Comparison of ENCODE assay signal across 8 cellular contexts in the genomic region with DNA sequence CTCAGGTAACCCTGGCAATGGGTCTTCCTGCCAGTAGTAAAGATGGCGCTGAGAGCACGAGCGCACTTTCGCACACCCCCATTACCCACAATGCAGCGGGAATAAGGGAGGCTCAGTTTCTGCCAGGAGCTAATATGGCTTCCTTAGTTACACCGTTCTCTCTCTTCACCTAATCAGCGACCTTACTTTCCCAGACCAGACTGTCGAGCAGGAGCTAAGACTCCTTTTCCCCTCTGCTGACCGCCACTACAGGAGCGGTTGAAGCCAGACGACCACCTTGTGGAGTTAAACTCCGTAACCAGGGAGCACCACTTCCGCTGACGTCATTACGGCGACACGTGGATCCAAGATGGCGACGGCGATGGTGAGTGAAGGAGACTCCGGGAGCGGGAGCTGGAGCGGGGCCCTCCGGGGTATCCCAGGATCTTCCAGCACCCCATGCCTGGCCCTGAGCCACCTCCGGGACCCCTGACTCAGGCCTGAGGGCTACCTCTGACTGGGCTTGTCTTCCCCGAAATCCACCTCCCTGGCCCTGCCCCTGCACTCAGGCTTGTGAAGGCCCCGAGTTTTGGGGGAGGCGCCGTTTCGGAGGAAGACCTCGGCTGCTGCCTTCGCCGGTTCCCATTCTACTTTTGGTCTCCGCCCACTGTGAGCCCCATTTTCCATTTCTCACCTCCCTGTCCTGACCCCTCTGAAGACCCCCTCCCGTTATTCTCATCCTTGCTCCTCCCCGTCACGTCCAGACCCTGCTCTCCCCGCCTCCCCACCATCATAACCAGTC. TPM values are rescaled to one million over a fixed set of nuclear protein-coding genes. Genes with fewer than 3 reads are reported as not detected.
DNase-seq lines count a peak whose midpoint lies in the region; ATAC-seq and TF ChIP-seq lines count a peak whose summit lies in the region.

A gene with protein sequence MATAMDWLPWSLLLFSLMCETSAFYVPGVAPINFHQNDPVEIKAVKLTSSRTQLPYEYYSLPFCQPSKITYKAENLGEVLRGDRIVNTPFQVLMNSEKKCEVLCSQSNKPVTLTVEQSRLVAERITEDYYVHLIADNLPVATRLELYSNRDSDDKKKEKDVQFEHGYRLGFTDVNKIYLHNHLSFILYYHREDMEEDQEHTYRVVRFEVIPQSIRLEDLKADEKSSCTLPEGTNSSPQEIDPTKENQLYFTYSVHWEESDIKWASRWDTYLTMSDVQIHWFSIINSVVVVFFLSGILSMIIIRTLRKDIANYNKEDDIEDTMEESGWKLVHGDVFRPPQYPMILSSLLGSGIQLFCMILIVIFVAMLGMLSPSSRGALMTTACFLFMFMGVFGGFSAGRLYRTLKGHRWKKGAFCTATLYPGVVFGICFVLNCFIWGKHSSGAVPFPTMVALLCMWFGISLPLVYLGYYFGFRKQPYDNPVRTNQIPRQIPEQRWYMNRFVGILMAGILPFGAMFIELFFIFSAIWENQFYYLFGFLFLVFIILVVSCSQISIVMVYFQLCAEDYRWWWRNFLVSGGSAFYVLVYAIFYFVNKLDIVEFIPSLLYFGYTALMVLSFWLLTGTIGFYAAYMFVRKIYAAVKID (plus strand): TSS at position 323 of the 781 bp plus-strand sequence. CDS start 27 bp downstream, at position 350.

- in situ Hi-C loops in GM18951 (cut with MboI; ENCODE audit: low sequenced_read_pairs, unreplicated experiment) = no loop called here

- H3K4me1 ChIP-seq in spleen = peaks cover 14 to 53% (median 43%) of the 10 kb centered on the region in 6 donors

- H3K4me3 ChIP-seq in spleen = peak within 1 kb of the TSS; percentile 87 to 98 (median 94)

- ATAC-seq in HG03196 (IDR thresholded peaks at IDR 0.05; ENCODE audit: unreplicated experiment) = peak; percentile 73

- peak within 1 kb of the TSS; percentile 94 to 100 (median 99) for H3K27ac ChIP-seq in spleen

- no peak for TF ChIP-seq CTCF in spleen (IDR thresholded peaks at IDR 0.05 in 8 of 11, conservative IDR thresholded peaks at IDR 0.05 in 3 of 11)

- H3K36me3 ChIP-seq in spleen = peaks cover 0 to 3% (median 0%) of the 10 kb centered on the region in 6 donors

- DNase-seq in AG08395 (ENCODE audit: low spot score) (peak; percentile 94), NCI-H345 (lab: John Stamatoyannopoulos, UW) (peak; percentile 98), inferior parietal cortex (ENCODE audit: extremely low spot score) (peak; percentile 97), spleen (peak; percentile 95)
- peak; percentile 78 to 84 (median 80) for DNase-seq in activated CD4-positive, CD25-positive, alpha-beta regulatory T cell (lab: John Stamatoyannopoulos, UW)
- peak; percentile 91 for DNase-seq in central memory CD4-positive, alpha-beta T cell

- peak; percentile 86 for TF ChIP-seq POLR2A in GM18951 (IDR thresholded peaks at IDR 0.05; ENCODE audit: extremely low read depth, insufficient read depth, insufficient read length)
- TF ChIP-seq POLR2A in spleen (IDR thresholded peaks at IDR 0.05) = peak in 1 of 3 donors; percentile 34

- intact Hi-C loops in spleen (cut with DNase I; ENCODE audit: low total_unique reads) = no loop called here

- H3K9me3 ChIP-seq in spleen = no peaks in the 10 kb centered on the region

- 0 to 1% (median 0%) methylated on average over 26 to 38 of the region's 38 CpGs for whole genome bisulfite sequencing in spleen, 5 donors

- no peaks in the 10 kb centered on the region for H3K27me3 ChIP-seq in spleen (replicated peaks in 1 of 7)

RNA-seq across cellular contexts. Expression of the gene that starts here (rescaled TPM):
- 10 to 100 TPM; 33.6 to 58.3 (median 42.7) TPM for total RNA-seq in spleen
- polyA plus RNA-seq in spleen = 10 to 100 TPM; 12.0 to 13.7 (median 13.3) TPM

Comparison
In these comparisons a context has a peak if more than half of its experiments do, and no peak if none do; other contexts are left out.
1. Peak in every context shown above with its lines: DNase-seq, ATAC-seq, H3K4me3 ChIP-seq and H3K27ac ChIP-seq.